In the genomic region with DNA sequence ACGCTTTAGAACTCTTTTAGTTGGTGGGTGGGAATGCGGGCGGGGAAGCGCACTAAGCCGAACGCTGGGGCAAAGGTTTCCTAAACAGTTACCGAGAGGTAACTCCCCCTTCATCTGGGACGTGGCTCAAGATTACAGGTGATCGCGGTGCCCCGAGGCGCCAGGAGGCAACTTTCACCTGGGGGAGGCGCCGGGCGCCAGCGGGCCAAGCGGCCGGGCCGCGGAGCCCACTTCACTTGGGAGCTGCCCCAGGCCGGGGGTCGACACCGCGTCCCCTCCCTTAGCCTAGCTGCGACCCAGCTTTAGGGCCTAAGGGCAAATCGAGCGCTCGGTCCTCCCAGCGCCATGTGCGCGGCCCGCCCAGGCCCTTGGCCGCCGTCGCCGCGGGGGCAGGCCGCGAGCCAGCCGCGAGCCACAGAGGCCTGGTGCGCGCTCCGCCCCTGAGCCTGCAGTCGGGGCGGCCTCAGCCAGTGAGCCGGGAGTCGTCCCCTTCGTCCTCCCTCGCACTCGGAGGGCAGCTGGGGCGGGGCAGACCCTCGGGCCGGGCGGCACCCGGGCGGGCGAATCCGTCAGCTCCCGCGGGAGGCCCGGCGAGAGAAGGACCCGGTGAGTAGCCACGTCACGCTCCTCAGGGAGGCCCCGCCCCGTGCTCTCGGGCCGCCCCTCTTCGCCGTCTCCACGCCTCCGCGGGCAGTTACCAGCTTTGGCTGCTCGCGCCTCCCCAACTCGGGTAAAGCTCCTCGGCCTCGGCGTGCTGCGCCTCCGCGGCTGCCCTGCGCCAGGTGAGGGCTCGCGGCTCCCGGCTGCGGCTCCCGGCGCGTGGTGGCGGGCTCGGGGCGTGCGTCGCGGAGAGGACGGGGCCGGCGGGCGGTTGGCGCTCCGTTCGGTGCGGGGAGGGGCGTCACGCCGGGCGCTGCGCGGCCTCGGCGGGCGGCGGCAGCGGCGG, we compare ENCODE assay signal across 8 cellular contexts. TPM values are rescaled to one million over a fixed set of nuclear protein-coding genes. Genes with fewer than 3 reads are reported as not detected.
DNase-seq lines count a peak whose midpoint lies in the region; TF ChIP-seq lines count a peak whose summit lies in the region.

A gene (plus strand): TSS at position 693 of the 946 bp plus-strand sequence. CDS start 13,640 bp downstream, outside the sequence.

- H3K4me2 ChIP-seq in H9 (ENCODE audit: insufficient read depth, insufficient read length, low read length) = peak within 1 kb of the TSS; percentile 80

- peaks cover 24 to 36% of the 10 kb centered on the region in 2 experiments for H3K4me1 Mint-ChIP-seq in H9
- H3K4me1 Mint-ChIP-seq in neural crest cell = peaks cover 23% of the 10 kb centered on the region

- peak within 1 kb of the TSS; percentile 58 for H3K9ac ChIP-seq in H9 (ENCODE audit: extremely low read depth, insufficient read length, low read length)

- peak in 2 of 4 donors; percentile 21 to 77 for TF ChIP-seq POLR2A in stomach (IDR thresholded peaks at IDR 0.05)

- H3K27me3 ChIP-seq in H9 (ENCODE audit: insufficient read depth, low read length) (no peaks in the 10 kb centered on the region), stomach (no peaks in the 10 kb centered on the region)

- H3K23me2 ChIP-seq in H9 (ENCODE audit: insufficient read length, low read depth, low read length, poor library complexity, severe bottlenecking) = peaks cover 11% of the 10 kb centered on the region

- H3K36me3 Mint-ChIP-seq in H9 (ENCODE audit: insufficient read depth in 1 of 3, low read depth in 3 of 3) (0 out of 7 replicates have a peak, but pooled peaks cover 0 to 3% (median 0%) of the 10 kb centered on the region in 3 experiments), neural crest cell (ENCODE audit: low read depth) (no peaks in the 10 kb centered on the region)

- no peaks in the 10 kb centered on the region for H3K9me3 Mint-ChIP-seq in H9
- no peaks in the 10 kb centered on the region for H3K9me3 Mint-ChIP-seq in neural crest cell

- H3K4me3 Mint-ChIP-seq in H9 (peak within 1 kb of the TSS; percentile 90 to 93), neural crest cell (peak within 1 kb of the TSS; percentile 94)

- TF ChIP-seq CTCF in H9 (conservative IDR thresholded peaks at IDR 0.05) (no peak), neural crest cell (conservative IDR thresholded peaks at IDR 0.05) (no peak), stomach (IDR thresholded peaks at IDR 0.05) (no peak)

- H3K18ac ChIP-seq in H9 (ENCODE audit: insufficient read length, low read depth, low read length) = peak within 1 kb of the TSS; percentile 68

- H2BK15ac ChIP-seq in H9 (ENCODE audit: low read depth, low read length) = no peak within 1 kb of the TSS; the same call in 1 of the 2 replicates

- H3K9me3 ChIP-seq in H9 (ENCODE audit: control insufficient read depth, low read depth, low read length) (no peaks in the 10 kb centered on the region), stomach (no peaks in the 10 kb centered on the region)

- in situ Hi-C loops in G401 (cut with HindIII; ENCODE audit: low sequenced_read_pairs) = no loop called here

- WGBS in H9 (ENCODE audit: extremely low coverage, insufficient read length, low lambda C conversion rate) = no CpG with 5 or more reads among the region's 118 CpGs
- 0 to 1% (median 0%) methylated on average over 24 to 118 of the region's 118 CpGs for WGBS in stomach, 5 donors

- H4K20me1 ChIP-seq in H9 (ENCODE audit: control insufficient read depth, insufficient read depth, insufficient read length) = no peaks in the 10 kb centered on the region

- peak; percentile 87 for DNase-seq in G401 (ENCODE audit: low spot score)
- peak; percentile 97 for DNase-seq in H9
- peak; percentile 92 for DNase-seq in M059J (ENCODE audit: low read depth)
- peak; percentile 60 for DNase-seq in SHP77 treated with DMSO at 0.1 percent for 48 hours (lab: John Stamatoyannopoulos, UW)
- DNase-seq in activated effector memory CD4-positive, alpha-beta T cell treated with anti-CD3 and anti-CD28 coated beads, Interleukin-2, amount 50 U/mL, for 16 hours = peak; percentile 97
- peak; percentile 94 for DNase-seq in fibroblast of the conjunctiva (ENCODE audit: low read depth)
- DNase-seq in neural crest cell (ENCODE audit: low read depth, low spot score) = peak; percentile 91
- DNase-seq in stomach = peak; percentile 97

- H2BK5ac ChIP-seq in H9 (ENCODE audit: insufficient read length, low read length) = no peak within 1 kb of the TSS

- H2BK12ac ChIP-seq in H9 (ENCODE audit: insufficient read length, low read depth, low read length) = no peak within 1 kb of the TSS

- H3K27me3 Mint-ChIP-seq in H9 (ENCODE audit: low read depth) (no peaks in the 10 kb centered on the region), neural crest cell (ENCODE audit: low read depth) (no peaks in the 10 kb centered on the region)

- no peak within 1 kb of the TSS for H2BK20ac ChIP-seq in H9 (ENCODE audit: low read depth, low read length, poor library complexity, severe bottlenecking)

- H3K4me1 ChIP-seq in H9 (ENCODE audit: insufficient read depth, low read length) = no peaks in the 10 kb centered on the region
- peaks cover 6 to 33% (median 22%) of the 10 kb centered on the region in 4 donors for H3K4me1 ChIP-seq in stomach

- peaks cover 7% of the 10 kb centered on the region; the same call in 1 of the 2 replicates for H3K79me2 ChIP-seq in H9 (ENCODE audit: insufficient read depth, low read length)

- no peak within 1 kb of the TSS for H4K8ac ChIP-seq in H9 (replicated peaks; ENCODE audit: insufficient read length, low read depth, low read length)

- no peak within 1 kb of the TSS for H2BK120ac ChIP-seq in H9 (ENCODE audit: low read depth, low read length, poor library complexity, severe bottlenecking)

- intact Hi-C loops in stomach (cut with DNase I; ENCODE audit: low total_unique reads) = loop anchor here (10.0 kb wide), 1 partner anchor 96 kb away; a partner anchor contains a TSS

- no peaks in the 10 kb centered on the region for H3K36me3 ChIP-seq in stomach

- peak within 1 kb of the TSS; percentile 80 to 88 (median 84) for H3K4me3 ChIP-seq in stomach

- peak within 1 kb of the TSS; percentile 89 for H3K14ac ChIP-seq in H9 (ENCODE audit: insufficient read depth, low read length)

- no peak within 1 kb of the TSS for H3K23ac ChIP-seq in H9 (ENCODE audit: insufficient read length, low read depth, low read length)

- peak within 1 kb of the TSS; percentile 42 for H3K27ac ChIP-seq in H9 (ENCODE audit: insufficient read length, low read depth, low read length)
- peak within 1 kb of the TSS; percentile 91 to 98 (median 96) for H3K27ac ChIP-seq in stomach

- no peak for TF ChIP-seq EP300 in stomach (IDR thresholded peaks at IDR 0.05)

- H2AFZ ChIP-seq in H9 (ENCODE audit: low read length) = no peak within 1 kb of the TSS

- no peaks in the 10 kb centered on the region for H3K79me1 ChIP-seq in H9 (ENCODE audit: insufficient read depth, low read depth, low read length, poor library complexity, severe bottlenecking)

- no peak within 1 kb of the TSS for H3T11ph ChIP-seq in H9 (ENCODE audit: low read length)

- H3K4ac ChIP-seq in H9 (ENCODE audit: low read depth, low read length) = no peak within 1 kb of the TSS

- no peak within 1 kb of the TSS for H4K91ac ChIP-seq in H9 (ENCODE audit: insufficient read length, low read depth, low read length)

- H3K56ac ChIP-seq in H9 (ENCODE audit: insufficient read length, low read depth, low read length) = no peak within 1 kb of the TSS

- H3K27ac Mint-ChIP-seq in H9 (peak within 1 kb of the TSS; percentile 92 to 97 (median 95); a peak in 6 of 7 replicates), neural crest cell (ENCODE audit: unreplicated experiment) (peak within 1 kb of the TSS; percentile 93)

- H2AK5ac ChIP-seq in H9 (ENCODE audit: insufficient read length, low read length) = no peak within 1 kb of the TSS

- no peak within 1 kb of the TSS for H4K5ac ChIP-seq in H9 (ENCODE audit: insufficient read length, low read depth, low read length)

RNA-seq across cellular contexts. Expression of the gene that starts here (rescaled TPM):
- total RNA-seq in G401 (2014; rRNA removed; shearing (Covaris generic)) = 28.2 and 29.5 TPM in 2 replicates
- 42.9 and 44.0 TPM in 2 replicates for total RNA-seq in H9 (2021)
- 11.1 and 14.3 TPM in 2 replicates for total RNA-seq in M059J (2014; rRNA removed; shearing (Covaris generic))
- total RNA-seq in neural crest cell = 15.6 and 16.9 TPM in 2 replicates
- 100 to 1,000 TPM in 1 of 5 donors, 10 to 100 TPM in 3, 1 to 10 TPM in 1; 2.3 to 113 (median 40.7) TPM for total RNA-seq in stomach
- 10 to 100 TPM; 10.7 to 17.4 (median 13.4) TPM for polyA plus RNA-seq in stomach

Comparison
In these comparisons a context has a peak if more than half of its experiments do, and no peak if none do; other contexts are left out.
1. Peak in every context shown above with its lines: DNase-seq, H3K4me3 ChIP-seq and H3K27ac ChIP-seq.